Comparison of ENCODE assay signal across 8 cellular contexts in genomic region chr3:15815696-15816095, GRCh38. TPM values are rescaled to one million over a fixed set of nuclear protein-coding genes. Genes with fewer than 3 reads are reported as not detected.
DNase-seq lines count a peak whose midpoint lies in the region; ATAC-seq lines count a peak whose summit lies in the region.

No MANE protein-coding gene starts in this region.

- H3K4me3 Mint-ChIP-seq in activated CD4-positive, alpha-beta memory T cell treated with anti-CD3 and anti-CD28 coated beads for 36 hours, result no peak overlapping the region

- peaks cover 2% of the 10 kb centered on the region for H3K36me3 Mint-ChIP-seq in activated CD4-positive, alpha-beta memory T cell treated with anti-CD3 and anti-CD28 coated beads for 36 hours

- POLR2A ChIA-PET in activated CD4-positive, alpha-beta memory T cell treated with anti-CD3 and anti-CD28 coated beads for 36 hours (lab: Charles Lee), result no interaction called here

- intact Hi-C loops in activated CD4-positive, alpha-beta memory T cell treated with anti-CD3 and anti-CD28 coated beads for 36 hours (cut with micrococcal nuclease), result loop anchor here (2.0 to 10.0 kb wide), 3 partner anchors 229 to 432 kb away; no protein-coding TSS in a partner anchor

- ATAC-seq in GM21423 (IDR thresholded peaks at IDR 0.05; ENCODE audit: unreplicated experiment), result no peak

- CTCF ChIA-PET in activated CD4-positive, alpha-beta memory T cell treated with anti-CD3 and anti-CD28 coated beads for 36 hours (lab: Charles Lee), result interaction anchor here (0.9 to 1.5 kb wide), 4 partner anchors 44 to 448 kb away, joined by 3 to 7 read pairs (median 4); no protein-coding TSS in a partner anchor

- H3K4me1 Mint-ChIP-seq in activated CD4-positive, alpha-beta memory T cell treated with anti-CD3 and anti-CD28 coated beads for 36 hours (ENCODE audit: low read depth), result peaks cover 48% of the 10 kb centered on the region

- no peaks in the 10 kb centered on the region for H3K27me3 Mint-ChIP-seq in activated CD4-positive, alpha-beta memory T cell treated with anti-CD3 and anti-CD28 coated beads for 36 hours

- H3K27ac Mint-ChIP-seq in activated CD4-positive, alpha-beta memory T cell treated with anti-CD3 and anti-CD28 coated beads for 36 hours, result no peak overlapping the region

- DNase-seq in EL (peak; percentile 70), MV-4-11 (lab: John Stamatoyannopoulos, UW) (peak; percentile 56), cerebellar cortex (ENCODE audit: low spot score) (peak; percentile 83), middle frontal gyrus (ENCODE audit: extremely low spot score, low spot score) (peak; percentile 35), activated T-cell treated with anti-CD3 and anti-CD28 coated beads for 4 hours (no peak)
- no peak for DNase-seq in activated naive CD4-positive, alpha-beta T cell treated with Interleukin-2 at 50 U/mL for 16 hours
- DNase-seq in activated CD4-positive, alpha-beta memory T cell treated with anti-CD3 and anti-CD28 coated beads for 36 hours, result no peak

- H3K9me3 Mint-ChIP-seq in activated CD4-positive, alpha-beta memory T cell treated with anti-CD3 and anti-CD28 coated beads for 36 hours, result no peaks in the 10 kb centered on the region

RNA-seq across cellular contexts. Expression of gene ANKRD28, which starts 17.9 kb away (rescaled TPM):
- total RNA-seq in activated CD4-positive, alpha-beta memory T cell treated with anti-CD3 and anti-CD28 coated beads for 36 hours, result 10 to 100 TPM; 31.4 to 34.8 TPM

Comparison
In these comparisons a context has a peak if more than half of its experiments do, and no peak if none do; other contexts are left out.
1. DNase-seq: peak in EL (single experiment), MV-4-11 (single experiment), cerebellar cortex (single experiment) and middle frontal gyrus (single experiment); none in activated T-cell treated with anti-CD3 and anti-CD28 coated beads for 4 hours (single experiment), activated naive CD4-positive, alpha-beta T cell treated with Interleukin-2 at 50 U/mL for 16 hours (single experiment) and activated CD4-positive, alpha-beta memory T cell treated with anti-CD3 and anti-CD28 coated beads for 36 hours (single experiment).